In the genomic region with DNA sequence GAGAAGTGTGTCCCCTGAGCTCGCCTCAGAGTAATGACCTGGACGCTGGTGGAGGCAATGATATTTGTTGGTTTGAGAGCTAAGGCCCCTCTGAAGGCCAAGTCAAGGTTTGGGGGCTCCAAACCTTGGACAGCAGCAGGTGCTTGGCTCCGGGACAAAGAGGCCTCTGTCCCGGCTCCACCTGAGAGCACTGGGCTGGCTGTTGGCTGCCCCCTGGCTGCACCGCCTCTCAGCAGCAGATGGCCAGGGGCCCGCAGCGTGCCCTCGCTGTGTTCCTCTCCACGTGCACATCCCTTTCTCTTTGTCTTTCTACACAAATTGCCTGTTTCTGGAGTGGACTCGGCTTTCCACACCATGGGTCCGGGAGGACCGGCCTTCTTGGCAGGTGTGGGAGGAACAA, we compare ENCODE assay signal across 21 cellular contexts.
DNase-seq lines count a peak whose midpoint lies in the region; ATAC-seq and TF ChIP-seq lines count a peak whose summit lies in the region.
"Had no signal": no experiment of that assay in that cellular context is flagged by ENCODE, and none has a peak within 500 bp of the region (broad histone marks: within the 10 kb centered on the region; RNA-seq: fewer than 3 reads in every experiment).

No MANE protein-coding gene starts in this region.

- in situ Hi-C loops in brain microvascular endothelial cell (cut with HindIII; ENCODE audit: low pct_ligation_motif_present, low sequenced_read_pairs) = loop anchor here (25.0 kb wide), 1 partner anchor 609 kb away; no protein-coding TSS in a partner anchor

- H3K4me3 ChIP-seq in brain microvascular endothelial cell (ENCODE audit: low read depth, low read length) = no peak overlapping the region
- H3K4me3 ChIP-seq: gastroesophageal sphincter, mucosa of descending colon, Peyer's patch, prostate gland, suprapubic skin had no signal

- TF ChIP-seq CTCF in brain microvascular endothelial cell (IDR thresholded peaks at IDR 0.05; ENCODE audit: low read depth, low read length, missing control alignments) = peak; percentile 58

- H3K27me3 ChIP-seq in brain microvascular endothelial cell (replicated peaks) = no peaks in the 10 kb centered on the region
- H3K27me3 ChIP-seq: Peyer's patch, suprapubic skin had no signal

- H3K27ac ChIP-seq in brain microvascular endothelial cell (no peak overlapping the region), temporal lobe (ENCODE audit: low read depth, low read length) (peak overlapping the region; percentile 91)
- H3K27ac ChIP-seq: gastroesophageal sphincter, KMS-11, Peyer's patch, prostate gland, suprapubic skin had no signal

- H3K36me3 ChIP-seq in brain microvascular endothelial cell (replicated peaks) = no peaks in the 10 kb centered on the region
- H3K36me3 ChIP-seq: gastroesophageal sphincter, Peyer's patch, prostate gland, suprapubic skin had no signal

- intact Hi-C loops in cardiac septum (cut with DNase I) (loop anchor here (2.0 to 5.0 kb wide), 4 partner anchors 91 to 749 kb away; no protein-coding TSS in a partner anchor), left cardiac atrium (cut with DNase I) (loop anchor here (5.0 to 10.0 kb wide), 3 partner anchors 89 to 267 kb away; no protein-coding TSS in a partner anchor)

- no peak for ATAC-seq in left cardiac atrium
- ATAC-seq: gastroesophageal sphincter, mucosa of descending colon had no signal

- DNase-seq in cardiac septum (ENCODE audit: low spot score) = peak; percentile 63
- DNase-seq in left cardiac atrium = no peak
- DNase-seq in brain microvascular endothelial cell = no peak
- peak; percentile 76 for DNase-seq in left kidney (ENCODE audit: low read depth, low spot score)
- DNase-seq in RPMI8226 = no peak
- DNase-seq in NCI-H510A (lab: John Stamatoyannopoulos, UW) = no peak
- no peak for DNase-seq in CD1c-positive myeloid dendritic cell (ENCODE audit: extremely low spot score)
- DNase-seq: activated CD4-positive, CD25-positive, alpha-beta regulatory T cell; activated naive CD4-positive, alpha-beta T cell; CD4-positive, alpha-beta T cell; EL; mucosa of descending colon; NCI-H1436; NCI-H446 treated with DMSO at 0.1 percent for 48 hours; Peyer's patch; SW 1271 had no signal

Comparison
In these comparisons a context has a peak if more than half of its experiments do, and no peak if none do; other contexts are left out.
1. DNase-seq: peak in cardiac septum (single experiment) and left kidney (single experiment); none in left cardiac atrium (single experiment), brain microvascular endothelial cell (single experiment), RPMI8226 (single experiment), NCI-H510A (single experiment) and CD1c-positive myeloid dendritic cell (single experiment).